12 cellular contexts compared by ENCODE assay signal in genomic region chr1:177928194-177928593, GRCh38. TPM values are rescaled to one million over a fixed set of nuclear protein-coding genes. Genes with fewer than 3 reads are reported as not detected.
DNase-seq lines count a peak whose midpoint lies in the region; ATAC-seq and TF ChIP-seq lines count a peak whose summit lies in the region.
"Had no signal": no experiment of that assay in that cellular context is flagged by ENCODE, and none has a peak within 500 bp of the region (broad histone marks: within the 10 kb centered on the region; RNA-seq: fewer than 3 reads in every experiment).

No MANE protein-coding gene starts in this region.

- POLR2A ChIA-PET in RWPE1 (lab: Yijun Ruan, JAX; ENCODE audit: low non-redundant PET) = no interaction called here

- TF ChIP-seq CTCF in BE2C (IDR thresholded peaks at IDR 0.05; ENCODE audit: low read depth, low read length) (no peak), RWPE1 (conservative IDR thresholded peaks at IDR 0.05; ENCODE audit: low read depth) (no peak)

- no peak for ATAC-seq in GM18519 (IDR thresholded peaks at IDR 0.05; ENCODE audit: low FRiP score, unreplicated experiment)

- DNase-seq in AG20443 (ENCODE audit: low spot score) = peak; percentile 35
- peak; percentile 32 for DNase-seq in NOMO-1 treated with DMSO at 0.1 percent for 48 hours (lab: John Stamatoyannopoulos, UW; ENCODE audit: unreplicated experiment)
- DNase-seq in dermis blood vessel endothelial cell = peak; percentile 23
- peak; percentile 65 for DNase-seq in mesendoderm
- DNase-seq in DMS 273 (lab: John Stamatoyannopoulos, UW; ENCODE audit: unreplicated experiment) = no peak
- DNase-seq in BE2C = no peak
- no peak for DNase-seq in RWPE1 (ENCODE audit: low spot score)
- DNase-seq: activated B cell treated with CpG ODN at 0.5 μM for 24 hours; NCI-H2029 treated with DMSO at 0.1 percent for 48 hours; Right ventricle myocardium superior; stimulated activated CD4-positive, alpha-beta T cell treated with anti-CD3 and anti-CD28 coated beads, Interleukin-12 subunit alpha, Interleukin-12 subunit beta, amount 100 ng/mL, for 4 hours had no signal

- CTCF ChIA-PET in RWPE1 (lab: Yijun Ruan, JAX) = no interaction called here

- no peak overlapping the region for H2BK5ac ChIP-seq in mesendoderm (ENCODE audit: low read length)

- H3K27me3 ChIP-seq in mesendoderm (ENCODE audit: insufficient read depth, low read length, poor library complexity) = no peaks in the 10 kb centered on the region
- H3K27me3 ChIP-seq in BE2C = no peaks in the 10 kb centered on the region

- no peak overlapping the region for H4K8ac ChIP-seq in mesendoderm (ENCODE audit: low read depth, low read length)

- WGBS in mesendoderm (ENCODE audit: extremely low coverage, insufficient coverage, low lambda C conversion rate) = no CpG with 5 or more reads among the region's 2 CpGs

- H3K79me1 ChIP-seq in mesendoderm (ENCODE audit: low read length) = no peaks in the 10 kb centered on the region

- H4K5ac ChIP-seq in mesendoderm (ENCODE audit: low read length) = no peak overlapping the region

- H3K56ac ChIP-seq in mesendoderm (ENCODE audit: low read length) = no peak overlapping the region

- no peaks in the 10 kb centered on the region for H3K4me1 ChIP-seq in mesendoderm (ENCODE audit: control insufficient read depth, low read depth, low read length)
- H3K4me1 ChIP-seq in BE2C = no peaks in the 10 kb centered on the region

- H2BK120ac ChIP-seq in mesendoderm (ENCODE audit: low read depth, low read length) = no peak overlapping the region

- H3K23ac ChIP-seq in mesendoderm (ENCODE audit: low read length) = no peak overlapping the region

- no peak overlapping the region for H3K4ac ChIP-seq in mesendoderm (ENCODE audit: low read depth, low read length)

- no peak overlapping the region for H2BK15ac ChIP-seq in mesendoderm (replicated peaks; ENCODE audit: low read depth)

- H3K4me3 ChIP-seq in mesendoderm (ENCODE audit: low read length) (no peak overlapping the region), BE2C (ENCODE audit: low read depth, low read length) (no peak overlapping the region)

- no peaks in the 10 kb centered on the region for H3K9me3 ChIP-seq in BE2C

- H3K79me2 ChIP-seq in mesendoderm (ENCODE audit: control insufficient read depth, insufficient read depth, low read length) = no peaks in the 10 kb centered on the region

- H2AK5ac ChIP-seq in mesendoderm (ENCODE audit: low read length) = no peak overlapping the region

- no peak overlapping the region for H3K18ac ChIP-seq in mesendoderm (ENCODE audit: low read length)

- no peak overlapping the region for H3K9ac ChIP-seq in mesendoderm (ENCODE audit: low read length)

- no peak overlapping the region for H3K4me2 ChIP-seq in mesendoderm (ENCODE audit: low read length)

- H3K27ac ChIP-seq in mesendoderm (ENCODE audit: low read depth, low read length) (no peak overlapping the region), RWPE1 (no peak overlapping the region)

- H3K36me3 ChIP-seq in mesendoderm (ENCODE audit: control insufficient read depth, insufficient read depth, low read length) (no peaks in the 10 kb centered on the region), BE2C (no peaks in the 10 kb centered on the region)

RNA-seq across cellular contexts. Expression of gene SEC16B, which starts 41.7 kb away (rescaled TPM):
- total RNA-seq in dermis blood vessel endothelial cell = 1.2 and 4.4 TPM in 2 replicates
- polyA plus RNA-seq in mesendoderm (2013, experiment 1 of 2) = 0.37 TPM
- 0.28 TPM for polyA plus RNA-seq in mesendoderm (2013, experiment 2 of 2)
- polyA plus RNA-seq in BE2C (2012; ENCODE audit: insufficient read depth, insufficient read length, low read depth) = not detected
- total RNA-seq: activated B cell treated with CpG ODN at 0.5 μM for 24 hours had no signal

Comparison
In these comparisons a context has a peak if more than half of its experiments do, and no peak if none do; other contexts are left out.
1. DNase-seq: peak in AG20443 (single experiment), NOMO-1 treated with DMSO at 0.1 percent for 48 hours (single experiment), dermis blood vessel endothelial cell (single experiment) and mesendoderm (single experiment); none in DMS 273 (single experiment), BE2C (single experiment) and RWPE1 (single experiment).